In genomic region chr20:64080013-64080812, GRCh38 we compare ENCODE assay signal across 8 cellular contexts. TPM values are rescaled to one million over a fixed set of nuclear protein-coding genes. Genes with fewer than 3 reads are reported as not detected.
DNase-seq lines count a peak whose midpoint lies in the region; ATAC-seq and TF ChIP-seq lines count a peak whose summit lies in the region.

OPRL1 (plus strand) TSS chr20:64080082; CDS start chr20:64092721, 12,639 bp downstream.

- H3K27ac ChIP-seq in A673 (ENCODE audit: low read depth, low read length, poor library complexity, severe bottlenecking), result peak within 1 kb of the TSS; percentile 66
- H3K27ac ChIP-seq in right cardiac atrium (ENCODE audit: low read length), result peak within 1 kb of the TSS; percentile 51
- H3K27ac ChIP-seq in skeletal muscle tissue (ENCODE audit: low read depth, low read length), result peak within 1 kb of the TSS; percentile 30

- no peak for TF ChIP-seq CTCF in A673 (conservative IDR thresholded peaks at IDR 0.05; ENCODE audit: low read depth, low read length)

- CTCF ChIA-PET in A673 (lab: Charles Lee), result no interaction called here

- H3K4me1 ChIP-seq in A673 (ENCODE audit: insufficient read depth, low read length, poor library complexity, severe bottlenecking) (peaks cover 24% of the 10 kb centered on the region), right cardiac atrium (ENCODE audit: control insufficient read depth, insufficient read depth, low read length) (no peaks in the 10 kb centered on the region), skeletal muscle tissue (ENCODE audit: control insufficient read depth in 3 of 3, insufficient read depth in 3 of 3, low read length in 3 of 3) (peaks cover 18 to 36% (median 32%) of the 10 kb centered on the region in 3 donors)

- no TSS peak for BruUV-seq in A673 (replicated peaks; lab: Mats Ljungman, UMichigan)

- peak within 1 kb of the TSS; percentile 82 for H3K4me3 ChIP-seq in A673 (ENCODE audit: low read depth, low read length, poor library complexity, severe bottlenecking)
- peak within 1 kb of the TSS; percentile 85 for H3K4me3 ChIP-seq in right cardiac atrium (ENCODE audit: low read length)
- peak within 1 kb of the TSS; percentile 61 to 71 (median 65) for H3K4me3 ChIP-seq in skeletal muscle tissue (ENCODE audit: low read length in 3 of 3)

- intact Hi-C loops in A673 (cut with micrococcal nuclease; ENCODE audit: unreplicated experiment) (no loop called here), right cardiac atrium (cut with DNase I) (loop anchor here in 1 of 4 donors (5.0 kb wide), 1 partner anchor 42 kb away; no protein-coding TSS in a partner anchor)

- ATAC-seq in HG02623 (IDR thresholded peaks at IDR 0.05; ENCODE audit: unreplicated experiment), result peak; percentile 32
- peak in 1 of 2 donors; percentile 1 for ATAC-seq in right cardiac atrium
- no peak for ATAC-seq in esophagus mucosa
- ATAC-seq in GM18858 (IDR thresholded peaks at IDR 0.05; ENCODE audit: unreplicated experiment), result no peak

- peak within 1 kb of the TSS; percentile 61 to 76 (median 71) for H3K9ac ChIP-seq in skeletal muscle tissue (ENCODE audit: low read depth in 1 of 3, low read length in 3 of 3)

- H3K9me3 ChIP-seq in A673 (ENCODE audit: low read depth, low read length, poor library complexity, severe bottlenecking) (no peaks in the 10 kb centered on the region), right cardiac atrium (ENCODE audit: control insufficient read depth, low read length) (no peaks in the 10 kb centered on the region), skeletal muscle tissue (ENCODE audit: control insufficient read depth in 3 of 3, low read length in 3 of 3) (no peaks in the 10 kb centered on the region)

- H3K36me3 ChIP-seq in A673 (ENCODE audit: insufficient read depth, low read length, poor library complexity, severe bottlenecking) (no peaks in the 10 kb centered on the region), skeletal muscle tissue (ENCODE audit: control insufficient read depth in 3 of 3, insufficient read depth in 3 of 3, low read length in 3 of 3) (no peaks in the 10 kb centered on the region)

- H3K27me3 ChIP-seq in A673 (replicated peaks; ENCODE audit: insufficient read depth, low read depth, low read length, poor library complexity) (peaks cover 13% of the 10 kb centered on the region), right cardiac atrium (ENCODE audit: control insufficient read depth, insufficient read depth) (no peaks in the 10 kb centered on the region), skeletal muscle tissue (ENCODE audit: control insufficient read depth in 3 of 3, insufficient read depth in 3 of 3, low read length in 3 of 3) (peaks cover 22 to 30% (median 28%) of the 10 kb centered on the region in 3 donors)

- 4% methylated on average over 62 of the region's 62 CpGs for WGBS in right cardiac atrium

- DNase-seq in A673 (ENCODE audit: low spot score), result peak; percentile 52
- peak; percentile 44 for DNase-seq in activated naive CD4-positive, alpha-beta T cell treated with Interleukin-2 at 50 U/mL for 16 hours
- DNase-seq in right cardiac atrium, result peak in 2 of 3 donors; percentile 53 to 55
- DNase-seq in NCI-H2196 treated with DMSO at 0.1 percent for 48 hours (lab: John Stamatoyannopoulos, UW; ENCODE audit: unreplicated experiment), result no peak

- POLR2A ChIA-PET in A673 (lab: Charles Lee; ENCODE audit: low non-redundant PET), result no interaction called here

RNA-seq across cellular contexts. Expression of gene OPRL1, which starts in this region (rescaled TPM):
- 0.32 and 0.46 TPM in 2 replicates for total RNA-seq in A673 (2021)
- total RNA-seq in right cardiac atrium, result 1 to 10 TPM in 2 of 4 donors, under 1 TPM in 2; 0.50 to 1.3 (median 1.1) TPM
- polyA plus RNA-seq in right cardiac atrium, result 0.81 TPM
- total RNA-seq in skeletal muscle tissue, result 0.52 TPM
- 0.12 TPM for total RNA-seq in esophagus mucosa

Comparison
In these comparisons a context has a peak if more than half of its experiments do, and no peak if none do; other contexts are left out.
1. Peak in DNase-seq, H3K4me3 ChIP-seq and H3K27ac ChIP-seq in A673; RNA of the gene not detected or under 1 TPM.